ENCODE assay signal across 1 cellular context in genomic region chr7:114944742-114945625, GRCh38.
TF ChIP-seq lines count a peak whose summit lies in the region.

No MANE protein-coding gene starts in this region.

TF ChIP-seq in GM23338, 12 proteins besides CTCF, POLR2A, EP300 and RAD21 (continued from another document):
- TF ChIP-seq ETS1 (IDR thresholded peaks at IDR 0.05) (no peak), EZH2 (IDR thresholded peaks at IDR 0.05; ENCODE audit: low read depth, unreplicated experiment) (no peak), CREB1 (CRISPR knock-in tag; IDR thresholded peaks at IDR 0.05; ENCODE audit: low read depth) (no peak), JUNB (IDR thresholded peaks at IDR 0.05; ENCODE audit: unreplicated experiment) (no peak), ZNF114 (CRISPR knock-in tag; IDR thresholded peaks at IDR 0.05) (no peak), STAT1 (IDR thresholded peaks at IDR 0.05; ENCODE audit: unreplicated experiment) (no peak), EZH2phosphoT487 (IDR thresholded peaks at IDR 0.05; ENCODE audit: unreplicated experiment) (no peak)
TF ChIP-seq in GM23338: peak in this region for 0.
